ENCODE assay signal across 16 cellular contexts in the genomic region with DNA sequence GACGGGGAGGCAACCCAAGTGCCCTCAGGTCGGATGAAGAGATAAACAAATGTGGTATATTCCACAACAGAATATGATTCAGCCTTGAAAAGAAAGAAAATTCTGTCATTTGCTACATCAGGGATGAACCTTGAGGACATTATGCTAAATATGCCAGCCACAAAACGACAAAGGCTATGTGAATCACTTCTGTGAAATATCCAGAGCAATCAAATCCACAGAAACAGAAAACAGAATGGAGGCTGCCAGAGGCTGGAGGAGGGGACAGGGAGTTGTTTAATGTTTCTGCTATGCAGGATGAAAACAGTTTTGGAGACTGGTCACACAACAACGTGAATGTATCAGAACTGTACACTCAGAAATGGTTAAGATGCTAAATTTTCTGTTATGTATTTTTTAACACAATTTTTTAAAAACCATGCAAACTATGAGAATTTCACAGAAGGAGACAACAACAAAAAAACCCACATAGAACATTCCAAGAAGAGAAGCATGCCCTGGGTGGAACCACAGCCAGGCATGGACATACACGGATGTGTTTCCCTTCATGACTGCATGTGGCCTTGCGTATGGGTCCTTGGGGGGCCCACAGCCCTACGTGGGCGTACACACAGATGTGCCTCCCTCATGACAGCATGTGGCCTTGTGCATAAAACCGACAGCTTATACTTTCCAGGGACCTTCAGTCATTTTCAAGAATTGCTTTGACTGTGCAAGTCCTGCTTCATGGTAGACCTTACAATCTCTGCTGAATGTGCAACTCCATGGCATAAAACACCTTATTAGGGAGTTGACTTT.
A peak's percentile ranks its signal among the peaks of the same experiment; 100 is the strongest.
DNase-seq lines count a peak whose midpoint lies in the region; ATAC-seq and TF ChIP-seq lines count a peak whose summit lies in the region.
"Had no signal": no experiment of that assay in that cellular context is flagged by ENCODE, and none has a peak within 500 bp of the region (broad histone marks: within the 10 kb centered on the region; RNA-seq: fewer than 3 reads in every experiment).

No MANE protein-coding gene starts in this region.

- H3K4me3 ChIP-seq in fibroblast of pulmonary artery (replicated peaks; ENCODE audit: low read depth, low read length), result no peak overlapping the region
- H3K4me3 ChIP-seq: dorsolateral prefrontal cortex, ovary had no signal

- H3K4me3 Mint-ChIP-seq in stimulated activated effector memory CD8-positive, alpha-beta T cell treated with anti-CD3 and anti-CD28 coated beads, Interleukin-12 subunit alpha, Interleukin-12 subunit beta, amount 100 ng/mL, for 72 hours, result no peak overlapping the region
- no peak overlapping the region for H3K4me3 Mint-ChIP-seq in activated T-cell treated with anti-CD3 and anti-CD28 coated beads, Interleukin-2, amount 50 U/mL, for 24 hours
- H3K4me3 Mint-ChIP-seq: activated B cell treated with CpG ODN at 0.5 μM for 24 hours; CD4-positive, alpha-beta memory T cell; T-cell had no signal

- DNase-seq in GM04503 (ENCODE audit: low read depth) (peak; percentile 49), amniotic epithelial cell (ENCODE audit: low read depth) (peak; percentile 84), fibroblast of pulmonary artery (ENCODE audit: low read depth) (peak; percentile 40)
- no peak for DNase-seq in stimulated activated effector memory CD8-positive, alpha-beta T cell treated with anti-CD3 and anti-CD28 coated beads, Interleukin-12 subunit alpha, Interleukin-12 subunit beta, amount 100 ng/mL, for 72 hours (ENCODE audit: low spot score in 2 of 2)
- no peak for DNase-seq in activated T-cell treated with anti-CD3 and anti-CD28 coated beads, Interleukin-2, amount 50 U/mL, for 24 hours
- DNase-seq in activated CD4-positive, CD25-positive, alpha-beta regulatory T cell (lab: John Stamatoyannopoulos, UW), result no peak
- DNase-seq: activated B cell treated with CpG ODN at 0.5 μM for 24 hours; activated T-cell treated with anti-CD3 and anti-CD28 coated beads, Interleukin-2, amount 50 U/mL, for 1 hour; CD4-positive, alpha-beta memory T cell; dorsolateral prefrontal cortex; kidney; NCI-H2029; NCI-H526 treated with DMSO at 0.1 percent for 48 hours; ovary; T-cell had no signal

- peaks cover 3% of the 10 kb centered on the region for H3K27me3 Mint-ChIP-seq in activated T-cell treated with anti-CD3 and anti-CD28 coated beads, Interleukin-2, amount 50 U/mL, for 24 hours
- H3K27me3 Mint-ChIP-seq: CD4-positive, alpha-beta memory T cell had no signal

- TF ChIP-seq CTCF in fibroblast of pulmonary artery (IDR thresholded peaks at IDR 0.05; ENCODE audit: low read length, missing control alignments), result no peak

- ATAC-seq in stimulated activated effector memory CD8-positive, alpha-beta T cell treated with anti-CD3 and anti-CD28 coated beads, Interleukin-12 subunit alpha, Interleukin-12 subunit beta, amount 100 ng/mL, for 72 hours, result peak; percentile 77
- ATAC-seq in HG02870 (IDR thresholded peaks at IDR 0.05; ENCODE audit: unreplicated experiment), result no peak
- ATAC-seq: T-cell had no signal

- peak overlapping the region; percentile 22 for H3K27ac Mint-ChIP-seq in stimulated activated effector memory CD8-positive, alpha-beta T cell treated with anti-CD3 and anti-CD28 coated beads, Interleukin-12 subunit alpha, Interleukin-12 subunit beta, amount 100 ng/mL, for 72 hours
- H3K27ac Mint-ChIP-seq in activated T-cell treated with anti-CD3 and anti-CD28 coated beads, Interleukin-2, amount 50 U/mL, for 24 hours, result no peak overlapping the region
- H3K27ac Mint-ChIP-seq: activated B cell treated with CpG ODN at 0.5 μM for 24 hours, T-cell had no signal

- H3K4me1 Mint-ChIP-seq in stimulated activated effector memory CD8-positive, alpha-beta T cell treated with anti-CD3 and anti-CD28 coated beads, Interleukin-12 subunit alpha, Interleukin-12 subunit beta, amount 100 ng/mL, for 72 hours, result peaks cover 44% of the 10 kb centered on the region
- H3K4me1 Mint-ChIP-seq in activated T-cell treated with anti-CD3 and anti-CD28 coated beads, Interleukin-2, amount 50 U/mL, for 24 hours (ENCODE audit: low read depth), result peaks cover 19% of the 10 kb centered on the region

- no peaks in the 10 kb centered on the region for H3K9me3 Mint-ChIP-seq in stimulated activated effector memory CD8-positive, alpha-beta T cell treated with anti-CD3 and anti-CD28 coated beads, Interleukin-12 subunit alpha, Interleukin-12 subunit beta, amount 100 ng/mL, for 72 hours
- no peaks in the 10 kb centered on the region for H3K9me3 Mint-ChIP-seq in activated T-cell treated with anti-CD3 and anti-CD28 coated beads, Interleukin-2, amount 50 U/mL, for 24 hours
- H3K9me3 Mint-ChIP-seq: activated B cell treated with CpG ODN at 0.5 μM for 24 hours, T-cell had no signal

- no peaks in the 10 kb centered on the region for H3K36me3 Mint-ChIP-seq in stimulated activated effector memory CD8-positive, alpha-beta T cell treated with anti-CD3 and anti-CD28 coated beads, Interleukin-12 subunit alpha, Interleukin-12 subunit beta, amount 100 ng/mL, for 72 hours
- H3K36me3 Mint-ChIP-seq in activated T-cell treated with anti-CD3 and anti-CD28 coated beads, Interleukin-2, amount 50 U/mL, for 24 hours (ENCODE audit: low read depth), result no peaks in the 10 kb centered on the region
- H3K36me3 Mint-ChIP-seq: CD4-positive, alpha-beta memory T cell; T-cell had no signal

Comparison
In these comparisons a context has a peak if more than half of its experiments do, and no peak if none do; other contexts are left out.
1. DNase-seq: peak in GM04503 (single experiment), amniotic epithelial cell (single experiment) and fibroblast of pulmonary artery (single experiment); none in stimulated activated effector memory CD8-positive, alpha-beta T cell treated with anti-CD3 and anti-CD28 coated beads, Interleukin-12 subunit alpha, Interleukin-12 subunit beta, amount 100 ng/mL, for 72 hours (0 of 2), activated T-cell treated with anti-CD3 and anti-CD28 coated beads, Interleukin-2, amount 50 U/mL, for 24 hours (single experiment) and activated CD4-positive, CD25-positive, alpha-beta regulatory T cell (0 of 4).